ENCODE assay signal across 18 cellular contexts in the genomic region with DNA sequence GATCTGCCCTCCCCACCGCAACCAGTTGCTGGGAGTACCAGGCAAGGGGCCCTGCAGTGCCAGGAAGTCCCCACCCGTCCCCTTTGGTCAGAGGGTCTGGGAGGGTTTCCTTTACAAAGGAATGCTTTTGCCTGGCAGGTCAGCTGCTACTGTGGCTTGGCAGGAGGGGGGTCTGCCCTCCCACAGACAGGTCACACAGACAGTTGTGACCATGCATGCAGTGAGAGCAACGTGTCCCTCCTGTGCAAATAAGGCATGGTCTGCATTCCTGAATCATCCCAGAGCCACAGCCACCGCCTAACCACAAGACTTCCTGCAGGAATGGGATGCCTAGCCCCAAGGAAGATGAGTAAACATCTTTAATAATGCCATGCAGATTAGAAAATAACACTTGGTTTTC. TPM values are rescaled to one million over a fixed set of nuclear protein-coding genes. Genes with fewer than 3 reads are reported as not detected.
DNase-seq lines count a peak whose midpoint lies in the region; ATAC-seq, FAIRE-seq and TF ChIP-seq lines count a peak whose summit lies in the region.
"Had no signal": no experiment of that assay in that cellular context is flagged by ENCODE, and none has a peak within 500 bp of the region (broad histone marks: within the 10 kb centered on the region; RNA-seq: fewer than 3 reads in every experiment).

No MANE protein-coding gene starts in this region.

- H3K23me2 ChIP-seq in H1 (ENCODE audit: low read depth, low read length), result peaks cover 7% of the 10 kb centered on the region; the same call in 1 of the 2 replicates

- no peaks in the 10 kb centered on the region for H4K20me1 ChIP-seq in H1 (replicated peaks in 1 of 2; ENCODE audit: control insufficient read depth in 1 of 2, insufficient read depth in 2 of 2, low read length in 2 of 2)

- H4K5ac ChIP-seq in H1 (ENCODE audit: insufficient read length, low read depth, low read length), result no peak overlapping the region

- no peak for FAIRE-seq in H1 (lab: Jason Lieb, UNC)
- FAIRE-seq: endometrium had no signal

- peak overlapping the region; percentile 68; the same call in 1 of the 2 replicates for H2AFZ ChIP-seq in H1 (ENCODE audit: low read length)
- H2AFZ ChIP-seq: PC-9 had no signal

- no peaks in the 10 kb centered on the region for H3K9me3 ChIP-seq in H1 (ENCODE audit: insufficient read depth in 2 of 2, low read depth in 1 of 2, low read length in 1 of 2)

- peaks cover 2 to 14% (median 6%) of the 10 kb centered on the region in 4 experiments; a peak in 6 of 7 replicates for H3K4me1 ChIP-seq in H1 (replicated peaks in 1 of 4; ENCODE audit: control insufficient read depth in 3 of 4, insufficient read depth in 4 of 4, low read length in 3 of 4)

- H3K56ac ChIP-seq in H1 (replicated peaks; ENCODE audit: insufficient read length, low read depth, low read length), result no peak overlapping the region

- H3K18ac ChIP-seq in H1 (ENCODE audit: extremely low read depth, low read length), result no peak overlapping the region

- H2BK15ac ChIP-seq in H1 (ENCODE audit: low read length), result 0 out of 2 replicates have a peak overlapping the region, but pooled peaks have one; percentile 99

- POLR2A ChIA-PET in H1 (lab: Charles Lee; ENCODE audit: partially characterized antibody), result interaction anchor here (1.1 to 1.2 kb wide), 2 partner anchors 226 to 227 kb away, joined by 3 read pairs; no protein-coding TSS in a partner anchor

- peaks cover 15 to 20% (median 16%) of the 10 kb centered on the region in 3 donors for H3K4me1 Mint-ChIP-seq in naive B cell
- H3K4me1 Mint-ChIP-seq: activated CD4-positive, alpha-beta memory T cell treated with anti-CD3 and anti-CD28 coated beads, Interleukin-2, amount 10 ng/mL, durations not matched to agents 7 days and 5 days had no signal

- 5% methylated on average over 3 of the region's 4 CpGs; no CpG with 5 or more reads in 1 of the 2 experiments for WGBS in H1 (ENCODE audit: extremely low coverage in 1 of 2, insufficient coverage in 1 of 2, insufficient read length in 1 of 2, insufficient replicate concordance in 2 of 2, low coverage in 1 of 2, low lambda C conversion rate in 2 of 2, missing lambda C conversion rate in 1 of 2), 2 experiments

- H2BK120ac ChIP-seq in H1 (replicated peaks; ENCODE audit: low read depth, low read length), result no peak overlapping the region

- no peaks in the 10 kb centered on the region for H3K36me3 ChIP-seq in H1 (ENCODE audit: control insufficient read depth in 2 of 4, insufficient read depth in 4 of 4, low read length in 3 of 4)
- H3K36me3 ChIP-seq: cardiac muscle cell had no signal

- TF ChIP-seq CTCF in NB4 (IDR thresholded peaks at IDR 0.05; ENCODE audit: low read depth, low read length) (no peak), H1 (IDR thresholded peaks at IDR 0.05; ENCODE audit: control extremely low read depth in 1 of 3, insufficient read depth in 1 of 3, low read depth in 1 of 3, low read length in 3 of 3) (no peak)

- ATAC-seq in naive B cell (ENCODE audit: low read depth in 2 of 2), result no peak
- ATAC-seq in HG02884 (IDR thresholded peaks at IDR 0.05; ENCODE audit: unreplicated experiment), result no peak
- ATAC-seq in GM19395 (IDR thresholded peaks at IDR 0.05; ENCODE audit: unreplicated experiment), result no peak

- H2BK20ac ChIP-seq in H1 (ENCODE audit: low read length), result no peak overlapping the region

- H3K23ac ChIP-seq in H1 (ENCODE audit: insufficient read length), result no peak overlapping the region

- H3K79me2 ChIP-seq in H1 (ENCODE audit: control insufficient read depth in 1 of 2, insufficient read depth in 2 of 2, low read length in 2 of 2), result no peaks in the 10 kb centered on the region

- CTCF ChIA-PET in H1 (lab: Charles Lee; ENCODE audit: partially characterized antibody), result interaction anchor here (1.3 to 1.8 kb wide), 3 partner anchors 9 to 226 kb away, joined by 3 to 8 read pairs (median 4); no protein-coding TSS in a partner anchor

- H3K4me3 ChIP-seq in NB4 (ENCODE audit: low read depth, low read length), result no peak overlapping the region
- H3K4me3 ChIP-seq in H1 (ENCODE audit: extremely low read depth in 1 of 4, insufficient read depth in 2 of 4, low read depth in 3 of 4, low read length in 4 of 4), result peak overlapping the region in 1 of 4 experiments; percentile 68; a peak in 2 of 8 replicates
- H3K4me3 ChIP-seq: PC-9 had no signal

- no peak overlapping the region for H3K4ac ChIP-seq in H1 (replicated peaks; ENCODE audit: insufficient read length, low read depth, low read length)

- peaks cover 49 to 66% (median 59%) of the 10 kb centered on the region in 3 donors for H3K27me3 Mint-ChIP-seq in naive B cell

- H3K14ac ChIP-seq in H1 (ENCODE audit: insufficient read length), result no peak overlapping the region

- no peak for TF ChIP-seq POLR2A in NB4 (IDR thresholded peaks at IDR 0.05; ENCODE audit: extremely low read depth, insufficient read length)
- no peak for TF ChIP-seq POLR2A in H1 (IDR thresholded peaks at IDR 0.05; ENCODE audit: control extremely low read depth in 1 of 2, low read depth in 2 of 2, low read length in 2 of 2)

- in situ Hi-C loops in Caki2 (cut with HindIII; ENCODE audit: low pct_unique_long_range_greater_than_20kb, low sequenced_read_pairs), result no loop called here

- peak overlapping the region in 5 of 8 donors; percentile 9 to 77 (median 73) for H3K4me3 Mint-ChIP-seq in naive B cell
- H3K4me3 Mint-ChIP-seq: activated CD4-positive, alpha-beta memory T cell treated with anti-CD3 and anti-CD28 coated beads, Interleukin-2, amount 10 ng/mL, durations not matched to agents 7 days and 5 days had no signal

- peaks cover 0 to 20% (median 15%) of the 10 kb centered on the region in 4 experiments; a peak in 6 of 7 replicates for H3K27me3 ChIP-seq in H1 (replicated peaks in 1 of 4; ENCODE audit: control insufficient read depth in 3 of 4, extremely low read depth in 1 of 4, insufficient read depth in 3 of 4, low read length in 3 of 4)

- peak overlapping the region; percentile 92; the same call in 1 of the 2 replicates for H2BK12ac ChIP-seq in H1 (ENCODE audit: low read depth, low read length)

- no peak for TF ChIP-seq EP300 in H1 (IDR thresholded peaks at IDR 0.05; ENCODE audit: borderline replicate concordance in 1 of 2, low read depth in 2 of 2, low read length in 2 of 2)

- H3K27ac Mint-ChIP-seq in naive B cell, result no peak overlapping the region
- H3K27ac Mint-ChIP-seq: activated CD4-positive, alpha-beta memory T cell treated with anti-CD3 and anti-CD28 coated beads, Interleukin-2, amount 10 ng/mL, durations not matched to agents 7 days and 5 days had no signal

- no peak overlapping the region for H3K9ac ChIP-seq in H1 (replicated peaks in 1 of 4; ENCODE audit: extremely low read depth in 1 of 4, low read depth in 3 of 4, low read length in 3 of 4)

- TF ChIP-seq RAD21 in H1 (IDR thresholded peaks at IDR 0.05 in 1 of 2, conservative IDR thresholded peaks at IDR 0.05 in 1 of 2; ENCODE audit: low read depth in 2 of 2, low read length in 2 of 2), result no peak

- DNase-seq in Caki2 (ENCODE audit: low read depth), result peak; percentile 27
- DNase-seq in NB4 (ENCODE audit: low read depth), result peak; percentile 24
- peak in 1 of 2 experiments; percentile 51 for DNase-seq in H1 (ENCODE audit: low read depth in 1 of 2, low spot score in 2 of 2)
- DNase-seq in naive B cell, result no peak
- DNase-seq in NCI-H69 (lab: John Stamatoyannopoulos, UW), result no peak
- no peak for DNase-seq in occipital lobe (lab: John Stamatoyannopoulos, UW)
- DNase-seq: activated CD4-positive, alpha-beta memory T cell treated with anti-CD3 and anti-CD28 coated beads, Interleukin-2, amount 10 ng/mL, durations not matched to agents 7 days and 5 days; GF-D8; KG1; midbrain; NCI-H2171; PC-9 had no signal

- H3K79me1 ChIP-seq in H1 (ENCODE audit: low read depth, low read length), result no peaks in the 10 kb centered on the region

- no peak overlapping the region for H3K27ac ChIP-seq in H1 (ENCODE audit: low read depth, low read length)
- H3K27ac ChIP-seq: cardiac muscle cell, PC-9 had no signal

- no peak overlapping the region for H2BK5ac ChIP-seq in H1 (ENCODE audit: low read depth, low read length)

- peak overlapping the region; percentile 60; the same call in 1 of the 2 replicates for H2AK5ac ChIP-seq in H1 (ENCODE audit: low read depth, low read length)

- peaks cover 0 to 19% of the 10 kb centered on the region in 2 donors for H3K36me3 Mint-ChIP-seq in naive B cell

- peaks cover 0 to 2% (median 0%) of the 10 kb centered on the region in 7 donors for H3K9me3 Mint-ChIP-seq in naive B cell
- H3K9me3 Mint-ChIP-seq: activated CD4-positive, alpha-beta memory T cell treated with anti-CD3 and anti-CD28 coated beads, Interleukin-2, amount 10 ng/mL, durations not matched to agents 7 days and 5 days had no signal

- H4K91ac ChIP-seq in H1 (replicated peaks; ENCODE audit: insufficient read length, low read length), result no peak overlapping the region

- H3K4me2 ChIP-seq in H1 (ENCODE audit: insufficient read depth in 1 of 2, low read depth in 2 of 2, low read length in 2 of 2), result peak overlapping the region; percentile 96 to 97
- H3K4me2 ChIP-seq: PC-9 had no signal

- no peak overlapping the region for H4K8ac ChIP-seq in H1 (ENCODE audit: extremely low read depth, insufficient read depth, low read length)

TF ChIP-seq in H1, 55 proteins besides CTCF, POLR2A, EP300 and RAD21:
- TF ChIP-seq TEAD4 (IDR thresholded peaks at IDR 0.05; ENCODE audit: low read depth, low read length) (peak; percentile 63; the same call in 1 of the 2 replicates), MAX (IDR thresholded peaks at IDR 0.05) (peak; percentile 37; the same call in 1 of the 2 replicates), SRF (IDR thresholded peaks at IDR 0.05; ENCODE audit: low read depth, low read length) (no peak)

RNA-seq across cellular contexts. Expression of gene F13A1, which starts 0.4 kb away (rescaled TPM):
- not detected in 2 replicates for total RNA-seq in Caki2 (2014; rRNA removed; shearing (Covaris generic); ENCODE audit: low replicate concordance)
- total RNA-seq in H1 (2021; fragmentation: NEBNext Ultra II Directional; extraction: Animal tissue kit (Norgen Biotek cat#: 25700)), result 1.5 and 1.7 TPM in 2 replicates
- polyA plus RNA-seq in H1 (2011; rRNA removed), result 0.57 and 0.67 TPM in 2 replicates
- polyA plus RNA-seq in H1 (2011; cell fraction: cytosol; rRNA removed), result 0.87 TPM
- 1.6 TPM for polyA plus RNA-seq in H1 (2011; cell fraction: nucleus; rRNA removed)
- polyA plus RNA-seq in H1 (2012, experiment 1 of 2), result 0.60 to 1.2 TPM (median 0.78 TPM) in 4 replicates
- 0.42 TPM for polyA plus RNA-seq in H1 (2012, experiment 2 of 2)
- 0.69 TPM for polyA plus RNA-seq in H1 (2013, experiment 1 of 2)
- polyA plus RNA-seq in H1 (2013, experiment 2 of 2), result 0.74 TPM
- polyA minus RNA-seq in H1 (2011; rRNA and poly(A)+ RNA removed), result 3.5 and 4.2 TPM in 2 replicates
- polyA minus RNA-seq in H1 (2011; cell fraction: cytosol; rRNA and poly(A)+ RNA removed), result 0.73 TPM
- polyA minus RNA-seq in H1 (2011; cell fraction: nucleus; rRNA and poly(A)+ RNA removed), result 6.2 TPM
- 1 to 10 TPM; 3.3 to 9.0 (median 6.6) TPM for polyA plus RNA-seq in naive B cell (ENCODE audit: low read depth in 6 of 6)
- 8.4 TPM for total RNA-seq in occipital lobe
- total RNA-seq: activated CD4-positive, alpha-beta memory T cell treated with anti-CD3 and anti-CD28 coated beads, Interleukin-2, amount 10 ng/mL, durations not matched to agents 7 days and 5 days; PC-9; T-helper 2 cell treated with Interferon-gamma antibody and Interleukin-4, amounts not matched to agents 100 ng/mL and 5 ng/mL, for 36 hours had no signal
- polyA plus RNA-seq: BJ had no signal

Comparison
In these comparisons a context has a peak if more than half of its experiments do, and no peak if none do; other contexts are left out.
1. DNase-seq: peak in Caki2 (single experiment) and NB4 (single experiment); none in naive B cell (single experiment), NCI-H69 (single experiment) and occipital lobe (single experiment).